In the genomic region with DNA sequence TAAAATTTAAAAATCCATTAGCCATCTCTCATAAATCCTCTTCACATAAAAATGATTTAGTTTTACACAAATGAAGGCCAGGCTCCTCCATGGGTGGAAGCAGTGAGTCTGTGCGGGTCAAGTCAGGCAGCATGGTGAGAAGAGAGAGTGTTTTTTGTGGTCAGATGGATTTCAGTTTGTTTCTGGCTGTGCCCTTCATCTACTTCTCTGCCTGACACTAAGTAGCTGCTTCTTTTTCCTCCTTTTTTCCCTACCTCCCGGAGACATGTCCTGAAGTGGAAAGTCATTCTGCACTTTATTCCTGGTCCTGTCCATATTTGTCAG, we compare ENCODE assay signal across 16 cellular contexts. TPM values are rescaled to one million over a fixed set of nuclear protein-coding genes. Genes with fewer than 3 reads are reported as not detected.
A peak's percentile ranks its signal among the peaks of the same experiment; 100 is the strongest.
DNase-seq lines count a peak whose midpoint lies in the region; ATAC-seq and TF ChIP-seq lines count a peak whose summit lies in the region.
"Had no signal": no experiment of that assay in that cellular context is flagged by ENCODE, and none has a peak within 500 bp of the region (broad histone marks: within the 10 kb centered on the region; RNA-seq: fewer than 3 reads in every experiment).

No MANE protein-coding gene starts in this region.

- no peak overlapping the region for H3K4me3 ChIP-seq in adrenal gland
- H3K4me3 ChIP-seq: skin epidermis had no signal

- no peak for TF ChIP-seq CTCF in adrenal gland (IDR thresholded peaks at IDR 0.05)

- H3K4me1 ChIP-seq in adrenal gland (replicated peaks in 1 of 2), result peaks cover 0 to 3% of the 10 kb centered on the region in 2 donors

- no peaks in the 10 kb centered on the region for H3K36me3 ChIP-seq in adrenal gland (replicated peaks in 1 of 2)

- DNase-seq in NOMO-1 (lab: John Stamatoyannopoulos, UW; ENCODE audit: unreplicated experiment in 2 of 2) (peak; percentile 48 to 93), sciatic nerve (ENCODE audit: low spot score) (no peak), GOT3 (lab: John Stamatoyannopoulos, UW) (no peak), adrenal gland (no peak), posterior cingulate gyrus (no peak)
- DNase-seq: activated CD4-positive, alpha-beta T cell treated with anti-CD3 and anti-CD28 coated beads for 4 hours; CD8-positive, alpha-beta T cell; endodermal cell; naive thymus-derived CD8-positive, alpha-beta T cell; NCI-H2171; substantia nigra had no signal

- intact Hi-C loops in sciatic nerve (cut with DNase I) (no loop called here), adrenal gland (cut with DNase I) (no loop called here), posterior cingulate gyrus (cut with DNase I) (no loop called here)

- no peak for TF ChIP-seq POLR2A in adrenal gland (IDR thresholded peaks at IDR 0.05)

- no peaks in the 10 kb centered on the region for H3K27me3 ChIP-seq in adrenal gland

- WGBS in adrenal gland, 4 donors, result 40 to 63% (median 53%) methylated on average over 2 of the region's 2 CpGs

- ATAC-seq in GM18907 (IDR thresholded peaks at IDR 0.05; ENCODE audit: unreplicated experiment) (peak; percentile 50), HG02763 (IDR thresholded peaks at IDR 0.05; ENCODE audit: unreplicated experiment) (peak; percentile 61), sciatic nerve (peak; percentile 70), HG03280 (IDR thresholded peaks at IDR 0.05; ENCODE audit: unreplicated experiment) (no peak)
- ATAC-seq: CD8-positive, alpha-beta T cell; naive thymus-derived CD8-positive, alpha-beta T cell had no signal

- no peaks in the 10 kb centered on the region for H3K9me3 ChIP-seq in adrenal gland (replicated peaks in 1 of 3)

- peak overlapping the region in 1 of 5 donors; percentile 35 for H3K27ac ChIP-seq in adrenal gland

RNA-seq across cellular contexts. Expression of gene PLA2G4A, which starts 10.3 kb away (rescaled TPM):
- total RNA-seq in sciatic nerve (4.8 TPM), adrenal gland (10 to 100 TPM; 12.3 to 53.1 (median 18.9) TPM)
- 10 to 100 TPM in 2 of 3 donors, 1 to 10 TPM in 1; 4.2 to 17.9 (median 10.1) TPM for polyA plus RNA-seq in adrenal gland
- total RNA-seq: CD8-positive, alpha-beta T cell; LHCN-M2 had no signal
- polyA plus RNA-seq: naive thymus-derived CD8-positive, alpha-beta T cell had no signal

Comparison
In these comparisons a context has a peak if more than half of its experiments do, and no peak if none do; other contexts are left out.
1. DNase-seq: peak in NOMO-1 (2 of 2); none in sciatic nerve (single experiment), GOT3 (single experiment), adrenal gland (0 of 7) and posterior cingulate gyrus (0 of 10).